In the genomic region with DNA sequence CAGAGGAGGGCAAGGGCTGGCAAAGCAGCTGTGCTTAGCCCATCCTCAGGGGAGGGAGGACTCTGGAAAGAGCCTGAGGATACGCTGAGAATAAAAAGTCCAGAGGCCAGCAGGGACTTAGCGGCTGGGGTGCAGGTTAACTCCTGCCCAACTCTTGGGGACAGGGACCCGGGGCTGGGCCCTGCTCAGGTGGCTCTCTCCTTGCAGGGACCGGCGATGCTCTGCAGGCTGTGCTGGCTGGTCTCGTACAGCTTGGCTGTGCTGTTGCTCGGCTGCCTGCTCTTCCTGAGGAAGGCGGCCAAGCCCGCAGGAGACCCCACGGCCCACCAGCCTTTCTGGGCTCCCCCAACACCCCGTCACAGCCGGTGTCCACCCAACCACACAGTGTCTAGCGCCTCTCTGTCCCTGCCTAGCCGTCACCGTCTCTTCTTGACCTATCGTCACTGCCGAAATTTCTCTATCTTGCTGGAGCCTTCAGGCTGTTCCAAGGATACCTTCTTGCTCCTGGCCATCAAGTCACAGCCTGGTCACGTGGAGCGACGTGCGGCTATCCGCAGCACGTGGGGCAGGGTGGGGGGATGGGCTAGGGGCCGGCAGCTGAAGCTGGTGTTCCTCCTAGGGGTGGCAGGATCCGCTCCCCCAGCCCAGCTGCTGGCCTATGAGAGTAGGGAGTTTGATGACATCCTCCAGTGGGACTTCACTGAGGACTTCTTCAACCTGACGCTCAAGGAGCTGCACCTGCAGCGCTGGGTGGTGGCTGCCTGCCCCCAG, we compare ENCODE assay signal across 1 cellular context.
TF ChIP-seq lines count a peak whose summit lies in the region.

No MANE protein-coding gene starts in this region.

TF ChIP-seq in HepG2, 621 proteins besides CTCF, POLR2A, EP300 and RAD21:
- TF ChIP-seq NRL (CRISPR knock-in tag; IDR thresholded peaks at IDR 0.05; ENCODE audit: borderline replicate concordance) = peak; percentile 24; the same call in 1 of the 2 replicates
- 0 out of 2 replicates have a peak, but pooled peaks have one; percentile 39 for TF ChIP-seq ZBTB38 (CRISPR knock-in tag; IDR thresholded peaks at IDR 0.05)
- TF ChIP-seq PAF1 (CRISPR knock-in tag; IDR thresholded peaks at IDR 0.05) = peak; percentile 84; the same call in 1 of the 2 replicates
- TF ChIP-seq AGO1 (IDR thresholded peaks at IDR 0.05; ENCODE audit: low read depth, low read length, poor library complexity, severe bottlenecking) = peak; percentile 79
- TF ChIP-seq FOXK1 (CRISPR knock-in tag; IDR thresholded peaks at IDR 0.05; ENCODE audit: borderline replicate concordance, low read depth) = no peak
- peak; percentile 31 for TF ChIP-seq RBM22 (optimal IDR thresholded peaks at IDR 0.05; ENCODE audit: low read length)
- peak; percentile 95 for TF ChIP-seq AGO2 (optimal IDR thresholded peaks at IDR 0.05; ENCODE audit: low read depth, low read length)
- TF ChIP-seq, protein P1, sequence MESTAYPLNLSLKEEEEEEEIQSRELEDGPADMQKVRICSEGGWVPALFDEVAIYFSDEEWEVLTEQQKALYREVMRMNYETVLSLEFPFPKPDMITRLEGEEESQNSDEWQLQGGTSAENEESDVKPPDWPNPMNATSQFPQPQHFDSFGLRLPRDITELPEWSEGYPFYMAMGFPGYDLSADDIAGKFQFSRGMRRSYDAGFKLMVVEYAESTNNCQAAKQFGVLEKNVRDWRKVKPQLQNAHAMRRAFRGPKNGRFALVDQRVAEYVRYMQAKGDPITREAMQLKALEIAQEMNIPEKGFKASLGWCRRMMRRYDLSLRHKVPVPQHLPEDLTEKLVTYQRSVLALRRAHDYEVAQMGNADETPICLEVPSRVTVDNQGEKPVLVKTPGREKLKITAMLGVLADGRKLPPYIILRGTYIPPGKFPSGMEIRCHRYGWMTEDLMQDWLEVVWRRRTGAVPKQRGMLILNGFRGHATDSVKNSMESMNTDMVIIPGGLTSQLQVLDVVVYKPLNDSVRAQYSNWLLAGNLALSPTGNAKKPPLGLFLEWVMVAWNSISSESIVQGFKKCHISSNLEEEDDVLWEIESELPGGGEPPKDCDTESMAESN (CRISPR knock-in tag; conservative IDR thresholded peaks at IDR 0.05) = no peak
